In the genomic region with DNA sequence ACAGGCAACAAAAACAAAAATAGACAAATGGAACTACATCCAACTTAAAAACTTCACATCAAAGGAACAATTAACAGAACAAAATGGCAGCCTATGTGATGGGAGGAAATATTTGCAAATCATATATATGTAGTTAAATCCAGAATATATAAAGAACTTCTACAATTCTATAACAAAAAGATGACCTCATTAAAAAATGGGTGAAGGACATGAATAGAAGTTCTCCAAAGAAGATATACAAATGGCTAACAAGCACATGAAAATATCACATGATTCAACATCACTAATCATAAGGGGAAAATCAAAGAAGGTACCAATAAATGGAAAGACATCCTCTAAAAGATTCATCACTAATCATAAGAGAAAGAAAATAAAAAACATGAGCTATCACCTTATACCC, we compare ENCODE assay signal across 33 cellular contexts.
"Had no signal": no experiment of that assay in that cellular context is flagged by ENCODE, and none has a peak within 500 bp of the region (broad histone marks: within the 10 kb centered on the region; RNA-seq: fewer than 3 reads in every experiment).

No MANE protein-coding gene starts in this region.

- H3K36me3 ChIP-seq: adrenal gland, ascending aorta, brain microvascular endothelial cell, breast epithelium, cardiac muscle cell had no signal

- H3K27ac ChIP-seq: adrenal gland, ascending aorta, body of pancreas, brain microvascular endothelial cell, breast epithelium, cardiac muscle cell had no signal

- ATAC-seq: activated naive CD4-positive, alpha-beta T cell treated with anti-CD3 and anti-CD28 coated beads, Interleukin-2, amount 50 U/mL, for 72 hours; activated naive CD8-positive, alpha-beta T cell treated with anti-CD3 and anti-CD28 coated beads, Interleukin-2, amount 50 U/mL, for 24 hours; activated T-cell treated with anti-CD3 and anti-CD28 coated beads, Interleukin-2, amount 50 U/mL, for 4 hours; activated T-cell treated with anti-CD3 and anti-CD28 coated beads, Interleukin-2, amount 50 U/mL, for 72 hours; activated T-helper 17 cell treated with anti-CD3 and anti-CD28 coated beads, Interleukin-2, amount 50 U/mL, for 72 hours; body of pancreas had no signal

- H3K9me3 ChIP-seq: adrenal gland, ascending aorta, body of pancreas, breast epithelium had no signal

- H3K4me3 ChIP-seq: adrenal gland, ascending aorta, body of pancreas, breast epithelium, cardiac muscle cell had no signal

- H3K4me1 ChIP-seq: breast epithelium had no signal

- DNase-seq: activated effector memory CD4-positive, alpha-beta T cell treated with anti-CD3 and anti-CD28 coated beads, Interleukin-2, amount 50 U/mL, for 16 hours; activated effector memory CD4-positive, alpha-beta T cell treated with Interleukin-2 at 50 U/mL for 16 hours; activated gamma-delta T cell; activated gamma-delta T cell treated with Interleukin-2 at 50 U/mL for 16 hours; activated naive CD4-positive, alpha-beta T cell; activated naive CD4-positive, alpha-beta T cell treated with anti-CD3 and anti-CD28 coated beads for 36 hours; activated naive CD4-positive, alpha-beta T cell treated with anti-CD3 and anti-CD28 coated beads, Interleukin-2, amount 10 ng/mL, durations not matched to agents 7 days and 5 days; activated naive CD4-positive, alpha-beta T cell treated with anti-CD3 and anti-CD28 coated beads, Interleukin-2, amount 50 U/mL, for 16 hours; activated naive CD4-positive, alpha-beta T cell treated with Interleukin-2 at 50 U/mL for 16 hours; activated naive CD8-positive, alpha-beta T cell treated with anti-CD3 and anti-CD28 coated beads for 36 hours; activated naive CD8-positive, alpha-beta T cell treated with anti-CD3 and anti-CD28 coated beads, Interleukin-2, amount 10 ng/mL, durations not matched to agents 7 days and 5 days; activated naive CD8-positive, alpha-beta T cell treated with anti-CD3 and anti-CD28 coated beads, Interleukin-2, amount 50 U/mL, for 24 hours; activated T-cell treated with anti-CD3 and anti-CD28 coated beads, Interleukin-2, amount 50 U/mL, for 1 hour; activated T-cell treated with anti-CD3 and anti-CD28 coated beads, Interleukin-2, amount 50 U/mL, for 24 hours; activated T-cell treated with anti-CD3 and anti-CD28 coated beads, Interleukin-2, amount 50 U/mL, for 4 hours; activated T-cell treated with anti-CD3 and anti-CD28 coated beads, Interleukin-2, amount 50 U/mL, for 48 hours; activated T-cell treated with anti-CD3 and anti-CD28 coated beads, Interleukin-2, amount 50 U/mL, for 72 hours; adrenal gland; amniotic stem cell; amygdala; anterior cingulate cortex; aorta; body of pancreas; brain microvascular endothelial cell; caudate nucleus; central memory CD4-positive, alpha-beta T cell; cerebellar nuclear complex had no signal

- FAIRE-seq: bronchial epithelial cell had no signal

- H3K27me3 ChIP-seq: adrenal gland, ascending aorta, body of pancreas, brain microvascular endothelial cell, breast epithelium, cardiac muscle cell had no signal
